In the genomic region with DNA sequence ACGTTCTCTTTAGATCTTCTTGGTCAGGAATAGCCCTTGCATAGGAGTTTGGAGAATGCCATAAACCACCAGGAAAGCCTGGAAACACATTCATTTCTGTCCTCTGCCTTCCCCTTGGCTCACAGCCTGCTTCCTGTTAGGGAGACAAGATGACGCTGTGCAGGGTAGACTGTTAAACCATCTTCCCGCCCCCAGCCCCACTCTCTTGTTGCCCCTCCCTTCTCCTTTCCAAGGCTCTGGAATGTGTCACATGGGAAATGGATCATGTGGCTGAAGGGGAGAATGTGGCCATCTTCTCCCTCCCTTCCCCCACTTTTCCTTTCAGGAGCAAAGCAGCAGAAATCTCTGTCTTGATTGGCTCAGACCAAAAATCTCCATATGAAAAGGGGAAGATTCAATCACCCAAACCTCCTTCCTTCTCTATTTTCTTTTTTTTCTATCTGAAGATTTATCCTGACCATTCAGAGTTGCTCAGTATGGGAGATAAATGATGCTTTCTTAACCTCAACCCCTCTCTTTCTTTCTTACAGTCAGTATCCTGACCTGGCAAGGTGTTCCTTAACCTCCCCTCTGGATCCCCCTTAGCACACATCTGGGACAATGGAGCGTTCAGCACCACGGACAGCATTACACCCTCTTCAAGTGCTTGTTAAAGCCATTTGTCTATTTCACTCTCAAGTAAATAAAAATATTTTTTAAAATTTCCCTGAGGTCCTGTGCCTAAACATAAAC, we compare ENCODE assay signal across 9 cellular contexts. TPM values are rescaled to one million over a fixed set of nuclear protein-coding genes. Genes with fewer than 3 reads are reported as not detected.
DNase-seq lines count a peak whose midpoint lies in the region; ATAC-seq and TF ChIP-seq lines count a peak whose summit lies in the region.
"Had no signal": no experiment of that assay in that cellular context is flagged by ENCODE, and none has a peak within 500 bp of the region (broad histone marks: within the 10 kb centered on the region; RNA-seq: fewer than 3 reads in every experiment).

No MANE protein-coding gene starts in this region.

- no peak for TF ChIP-seq CTCF in lower leg skin (IDR thresholded peaks at IDR 0.05)

- WGBS in lower leg skin, 2 donors = 6 to 7% methylated on average over 5 of the region's 5 CpGs

- H3K9me3 Mint-ChIP-seq in activated T-cell treated with anti-CD3 and anti-CD28 coated beads, Interleukin-2, amount 50 U/mL, for 72 hours = no peaks in the 10 kb centered on the region

- DNase-seq in GM03348 (ENCODE audit: low spot score) = peak; percentile 40
- peak; percentile 99 for DNase-seq in NCI-H1694 (lab: John Stamatoyannopoulos, UW)
- DNase-seq in amygdala (lab: John Stamatoyannopoulos, UW) = peak in 54 of 56 donors; percentile 3 to 88 (median 60)
- DNase-seq in kidney tubule cell (ENCODE audit: low spot score) = peak; percentile 24
- DNase-seq in lower leg skin (ENCODE audit: low spot score in 2 of 2) = no peak
- DNase-seq in stimulated activated naive CD8-positive, alpha-beta T cell treated with anti-CD3 and anti-CD28 coated beads, Interleukin-15, Interleukin-2, amounts not matched to agents 100 U/mL and 50 U/mL, for 24 hours = no peak
- no peak for DNase-seq in activated T-cell treated with anti-CD3 and anti-CD28 coated beads, Interleukin-2, amount 50 U/mL, for 72 hours
- no peak for DNase-seq in GM19238 (ENCODE audit: insufficient read length, low spot score)

- H3K27me3 Mint-ChIP-seq in activated T-cell treated with anti-CD3 and anti-CD28 coated beads, Interleukin-2, amount 50 U/mL, for 72 hours (ENCODE audit: low read depth) = no peaks in the 10 kb centered on the region

- H3K36me3 Mint-ChIP-seq in activated T-cell treated with anti-CD3 and anti-CD28 coated beads, Interleukin-2, amount 50 U/mL, for 72 hours (ENCODE audit: insufficient read depth in 2 of 2) = peaks cover 4 to 8% of the 10 kb centered on the region in 2 donors

- H3K4me3 ChIP-seq in lower leg skin (ENCODE audit: low read depth, poor library complexity, severe bottlenecking) = no peak overlapping the region

- no peak overlapping the region for H3K27ac Mint-ChIP-seq in activated T-cell treated with anti-CD3 and anti-CD28 coated beads, Interleukin-2, amount 50 U/mL, for 72 hours

- intact Hi-C loops in lower leg skin (cut with DNase I; ENCODE audit: low total_unique reads) = no loop called here

- no peak for ATAC-seq in stimulated activated naive CD8-positive, alpha-beta T cell treated with anti-CD3 and anti-CD28 coated beads, Interleukin-15, Interleukin-2, amounts not matched to agents 100 U/mL and 50 U/mL, for 24 hours
- ATAC-seq in activated T-cell treated with anti-CD3 and anti-CD28 coated beads, Interleukin-2, amount 50 U/mL, for 72 hours (replicated peaks in 1 of 2) = no peak

- TF ChIP-seq POLR2A in lower leg skin (IDR thresholded peaks at IDR 0.05) = no peak

- H3K4me1 Mint-ChIP-seq in activated T-cell treated with anti-CD3 and anti-CD28 coated beads, Interleukin-2, amount 50 U/mL, for 72 hours (ENCODE audit: low read depth) = peaks cover 9% of the 10 kb centered on the region

- no peak overlapping the region for H3K4me3 Mint-ChIP-seq in activated T-cell treated with anti-CD3 and anti-CD28 coated beads, Interleukin-2, amount 50 U/mL, for 72 hours

RNA-seq across cellular contexts. Expression of a gene that starts 11.4 kb away (rescaled TPM):
- total RNA-seq in lower leg skin = under 1 TPM in 1 of 4 donors, not detected in 3; 0.13 TPM
- total RNA-seq in activated T-cell treated with anti-CD3 and anti-CD28 coated beads, Interleukin-2, amount 50 U/mL, for 72 hours = 10 to 100 TPM; 34.2 to 50.4 TPM
- total RNA-seq: subcutaneous adipose tissue had no signal

RNA-seq across cellular contexts. Expression of a gene that starts 32.6 kb away (rescaled TPM):
- 100 to 1,000 TPM in 3 of 4 donors, 10 to 100 TPM in 1; 74.3 to 104 (median 101) TPM for total RNA-seq in lower leg skin
- total RNA-seq in activated T-cell treated with anti-CD3 and anti-CD28 coated beads, Interleukin-2, amount 50 U/mL, for 72 hours = 10 to 100 TPM; 54.2 to 67.2 TPM

Comparison
In these comparisons a context has a peak if more than half of its experiments do, and no peak if none do; other contexts are left out.
1. DNase-seq: peak in GM03348 (single experiment), NCI-H1694 (single experiment), amygdala (54 of 56) and kidney tubule cell (single experiment); none in lower leg skin (0 of 2), stimulated activated naive CD8-positive, alpha-beta T cell treated with anti-CD3 and anti-CD28 coated beads, Interleukin-15, Interleukin-2, amounts not matched to agents 100 U/mL and 50 U/mL, for 24 hours (single experiment), activated T-cell treated with anti-CD3 and anti-CD28 coated beads, Interleukin-2, amount 50 U/mL, for 72 hours (0 of 2) and GM19238 (single experiment).
2. RNA of a gene that starts 11.4 kb away (total RNA-seq): 34.2 to 50.4 TPM in activated T-cell treated with anti-CD3 and anti-CD28 coated beads, Interleukin-2, amount 50 U/mL, for 72 hours; 0.13 TPM in lower leg skin; every median in the first group is over 10 times any median in the second.